In the genomic region with DNA sequence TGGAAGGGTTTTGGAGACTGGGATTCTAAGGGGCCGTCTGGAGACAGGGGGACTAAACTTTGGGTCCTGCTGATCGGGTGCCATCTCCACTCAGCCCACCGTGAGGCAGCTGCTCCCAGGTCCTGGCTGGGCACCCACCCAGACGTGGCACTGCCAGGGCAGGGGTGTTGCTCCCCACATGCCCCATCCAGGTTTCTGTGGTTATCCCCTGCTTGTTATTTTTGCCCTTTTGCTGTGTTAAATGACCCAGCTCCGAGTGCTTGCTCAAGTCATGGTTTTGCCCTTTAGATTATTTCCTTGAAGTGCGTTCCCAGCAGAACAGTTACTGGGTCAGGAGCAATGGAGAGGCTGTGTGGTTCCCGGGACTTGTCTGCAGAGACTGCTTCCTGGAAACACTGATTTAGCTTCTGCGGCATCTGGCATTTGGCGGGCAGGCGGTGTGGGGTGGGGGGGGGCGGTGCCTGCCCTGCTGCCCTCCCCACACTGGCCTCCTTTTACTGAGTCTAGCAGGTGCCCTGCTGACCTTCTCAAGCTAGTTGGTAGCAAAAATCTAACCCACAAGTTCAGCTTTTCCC, we compare ENCODE assay signal across 9 cellular contexts. TPM values are rescaled to one million over a fixed set of nuclear protein-coding genes. Genes with fewer than 3 reads are reported as not detected.
A peak's percentile ranks its signal among the peaks of the same experiment; 100 is the strongest.
DNase-seq lines count a peak whose midpoint lies in the region; ATAC-seq and TF ChIP-seq lines count a peak whose summit lies in the region.
"Had no signal": no experiment of that assay in that cellular context is flagged by ENCODE, and none has a peak within 500 bp of the region (broad histone marks: within the 10 kb centered on the region; RNA-seq: fewer than 3 reads in every experiment).

No MANE protein-coding gene starts in this region.

- no peak for TF ChIP-seq CTCF in tibial nerve (IDR thresholded peaks at IDR 0.05)

- H3K36me3 ChIP-seq in muscle layer of duodenum (ENCODE audit: control insufficient read depth in 1 of 2, insufficient read depth in 2 of 2, low read length in 2 of 2): no peaks in the 10 kb centered on the region
- H3K36me3 ChIP-seq in tibial nerve: peaks cover 0 to 5% (median 0%) of the 10 kb centered on the region in 3 donors
- H3K36me3 ChIP-seq: BE2C had no signal

- no peaks in the 10 kb centered on the region for H3K27me3 Mint-ChIP-seq in activated T-cell treated with anti-CD3 and anti-CD28 coated beads, Interleukin-2, amount 50 U/mL, for 24 hours
- no peaks in the 10 kb centered on the region for H3K27me3 Mint-ChIP-seq in dendritic cell treated with granulocyte-macrophage colony-stimulating factor and Interleukin-4, amounts not matched to agents 40 ng/mL and 50 ng/mL, for 4 days

- peaks cover 12 to 45% of the 10 kb centered on the region in 2 donors for H3K4me1 ChIP-seq in muscle layer of duodenum (ENCODE audit: control insufficient read depth in 1 of 2, insufficient read depth in 2 of 2, low read length in 2 of 2)
- H3K4me1 ChIP-seq in tibial nerve: peaks cover 0 to 67% (median 54%) of the 10 kb centered on the region in 4 donors

- H3K27ac ChIP-seq in muscle layer of duodenum (ENCODE audit: low read length) (peak overlapping the region; percentile 88), tibial nerve (peak overlapping the region; percentile 100)

- no peaks in the 10 kb centered on the region for H3K9me3 ChIP-seq in muscle layer of duodenum (ENCODE audit: control insufficient read depth in 1 of 2, low read length in 2 of 2)
- no peaks in the 10 kb centered on the region for H3K9me3 ChIP-seq in tibial nerve
- H3K9me3 ChIP-seq: BE2C had no signal

- WGBS in tibial nerve, 2 donors: 18 to 23% methylated on average over 9 to 11 of the region's 11 CpGs

- peak; percentile 32 to 40 for TF ChIP-seq EP300 in tibial nerve (IDR thresholded peaks at IDR 0.05)

- peak overlapping the region; percentile 45 for H3K4me3 Mint-ChIP-seq in activated T-cell treated with anti-CD3 and anti-CD28 coated beads, Interleukin-2, amount 50 U/mL, for 24 hours
- no peak overlapping the region for H3K4me3 Mint-ChIP-seq in dendritic cell treated with granulocyte-macrophage colony-stimulating factor and Interleukin-4, amounts not matched to agents 40 ng/mL and 50 ng/mL, for 4 days

- peaks cover 7% of the 10 kb centered on the region for H3K36me3 Mint-ChIP-seq in activated T-cell treated with anti-CD3 and anti-CD28 coated beads, Interleukin-2, amount 50 U/mL, for 24 hours (ENCODE audit: low read depth)
- peaks cover 58% of the 10 kb centered on the region for H3K36me3 Mint-ChIP-seq in dendritic cell treated with granulocyte-macrophage colony-stimulating factor and Interleukin-4, amounts not matched to agents 40 ng/mL and 50 ng/mL, for 4 days (ENCODE audit: low read depth)

- H3K4me1 Mint-ChIP-seq in activated T-cell treated with anti-CD3 and anti-CD28 coated beads, Interleukin-2, amount 50 U/mL, for 24 hours (ENCODE audit: low read depth): peaks cover 44% of the 10 kb centered on the region
- H3K4me1 Mint-ChIP-seq in dendritic cell treated with granulocyte-macrophage colony-stimulating factor and Interleukin-4, amounts not matched to agents 40 ng/mL and 50 ng/mL, for 4 days (ENCODE audit: low read depth): peaks cover 39% of the 10 kb centered on the region

- no peak for DNase-seq in activated T-cell treated with anti-CD3 and anti-CD28 coated beads, Interleukin-2, amount 50 U/mL, for 24 hours
- DNase-seq in activated T-cell treated with anti-CD3 and anti-CD28 coated beads for 4 hours (no peak), tibial nerve (ENCODE audit: low spot score in 2 of 2) (no peak), cerebellar cortex (ENCODE audit: low spot score) (no peak)
- DNase-seq: BE2C had no signal

- H3K9me3 Mint-ChIP-seq in activated T-cell treated with anti-CD3 and anti-CD28 coated beads, Interleukin-2, amount 50 U/mL, for 24 hours: no peaks in the 10 kb centered on the region
- peaks cover under 1% of the 10 kb centered on the region for H3K9me3 Mint-ChIP-seq in dendritic cell treated with granulocyte-macrophage colony-stimulating factor and Interleukin-4, amounts not matched to agents 40 ng/mL and 50 ng/mL, for 4 days

- no peak for ATAC-seq in GM21723 (IDR thresholded peaks at IDR 0.05; ENCODE audit: unreplicated experiment)
- ATAC-seq in activated CD4-positive, CD25-positive, alpha-beta regulatory T cell treated with anti-CD3 and anti-CD28 coated beads, Interleukin-2, amount 50 U/mL, for 24 hours: no peak

- H3K27me3 ChIP-seq in muscle layer of duodenum (ENCODE audit: low read depth, low read length): no peaks in the 10 kb centered on the region
- H3K27me3 ChIP-seq in tibial nerve: no peaks in the 10 kb centered on the region
- H3K27me3 ChIP-seq: BE2C had no signal

- intact Hi-C loops in dendritic cell treated with granulocyte-macrophage colony-stimulating factor and Interleukin-4, amounts not matched to agents 40 ng/mL and 50 ng/mL, for 4 days (cut with micrococcal nuclease): no loop called here

- H3K4me3 ChIP-seq in muscle layer of duodenum (ENCODE audit: low read depth in 1 of 2, low read length in 2 of 2) (peak overlapping the region in 1 of 2 donors; percentile 81), tibial nerve (peak overlapping the region in 1 of 4 donors; percentile 99)

- H3K27ac Mint-ChIP-seq in activated T-cell treated with anti-CD3 and anti-CD28 coated beads, Interleukin-2, amount 50 U/mL, for 24 hours: peak overlapping the region; percentile 77
- peak overlapping the region; percentile 91 for H3K27ac Mint-ChIP-seq in dendritic cell treated with granulocyte-macrophage colony-stimulating factor and Interleukin-4, amounts not matched to agents 40 ng/mL and 50 ng/mL, for 4 days

- peak in 1 of 2 donors; percentile 25 for TF ChIP-seq POLR2A in tibial nerve (IDR thresholded peaks at IDR 0.05)

RNA-seq across cellular contexts. Expression of a gene that starts 1.9 kb away (rescaled TPM):
- 100 to 1,000 TPM in 1 of 4 donors, 10 to 100 TPM in 3; 35.6 to 147 (median 68.9) TPM for total RNA-seq in tibial nerve

RNA-seq across cellular contexts. Expression of a gene that starts 21.0 kb away (rescaled TPM):
- 100 to 1,000 TPM; 149 to 242 (median 184) TPM for total RNA-seq in tibial nerve

RNA-seq across cellular contexts. Expression of a gene that starts 28.1 kb away (rescaled TPM):
- 100 to 1,000 TPM in 1 of 4 donors, 10 to 100 TPM in 3; 52.2 to 256 (median 75.6) TPM for total RNA-seq in tibial nerve

RNA-seq across cellular contexts. Expression of a gene that starts 49.0 kb away (rescaled TPM):
- 10 to 100 TPM; 13.8 to 34.8 (median 20.1) TPM for total RNA-seq in tibial nerve

RNA-seq across cellular contexts. Expression of a gene that starts 52.7 kb away (rescaled TPM):
- total RNA-seq in tibial nerve: 100 to 1,000 TPM; 139 to 251 (median 164) TPM
